Comparison of ENCODE assay signal across 23 cellular contexts in genomic region chr13:73633817-73634449, GRCh38.
"Had no signal": no experiment of that assay in that cellular context is flagged by ENCODE, and none has a peak within 500 bp of the region (broad histone marks: within the 10 kb centered on the region; RNA-seq: fewer than 3 reads in every experiment).

No MANE protein-coding gene starts in this region.

- H3K4me1 ChIP-seq: breast epithelium, right atrium auricular region, stomach, thyroid gland, upper lobe of left lung had no signal

- ATAC-seq: activated naive CD8-positive, alpha-beta T cell treated with anti-CD3 and anti-CD28 coated beads, Interleukin-2, amount 50 U/mL, for 24 hours; activated T-cell treated with anti-CD3 and anti-CD28 coated beads, Interleukin-2, amount 50 U/mL, for 4 hours; activated T-helper 17 cell treated with anti-CD3 and anti-CD28 coated beads, Interleukin-2, amount 50 U/mL, for 72 hours; heart left ventricle; left cardiac atrium; natural killer cell had no signal

- H3K9me3 ChIP-seq: breast epithelium, heart left ventricle, right atrium auricular region, stomach, thyroid gland, upper lobe of left lung had no signal

- H3K36me3 ChIP-seq: breast epithelium, heart left ventricle, right atrium auricular region, stomach, thyroid gland, upper lobe of left lung had no signal

- H3K4me3 ChIP-seq: breast epithelium, heart left ventricle, right atrium auricular region, smooth muscle cell, stomach, thyroid gland, upper lobe of left lung had no signal

- DNase-seq: activated CD4-positive, alpha-beta memory T cell treated with anti-CD3 and anti-CD28 coated beads, Interleukin-2, amount 10 ng/mL, durations not matched to agents 7 days and 5 days; activated CD4-positive, alpha-beta T cell treated with anti-CD3 and anti-CD28 coated beads for 1 hour; activated CD4-positive, alpha-beta T cell treated with anti-CD3 and anti-CD28 coated beads, Interleukin-2, amount 10 ng/mL, durations not matched to agents 7 days and 5 days; activated gamma-delta T cell treated with Interleukin-2 at 50 U/mL for 16 hours; activated naive CD8-positive, alpha-beta T cell treated with anti-CD3 and anti-CD28 coated beads, Interleukin-2, amount 50 U/mL, for 24 hours; activated T-cell treated with anti-CD3 and anti-CD28 coated beads, Interleukin-2, amount 50 U/mL, for 4 hours; amygdala; central memory CD4-positive, alpha-beta T cell; foreskin fibroblast; heart left ventricle; hypothalamus; left cardiac atrium; natural killer cell; stimulated activated CD4-positive, alpha-beta T cell treated with anti-CD3 and anti-CD28 coated beads, Interleukin-1b, Interleukin-23, amount 100 ng/mL, for 48 hours; stimulated activated CD4-positive, alpha-beta T cell treated with anti-CD3 and anti-CD28 coated beads, Interleukin-4, amount 100 ng/mL, for 4 hours; stimulated activated CD8-positive, alpha-beta memory T cell treated with anti-CD3 and anti-CD28 coated beads, Interleukin-4, amount 100 ng/mL, for 48 hours; stomach; thyroid gland; upper lobe of left lung had no signal

- H3K27ac ChIP-seq: breast epithelium, right atrium auricular region, stomach, thyroid gland, upper lobe of left lung had no signal

- H3K27me3 ChIP-seq: breast epithelium, heart left ventricle, right atrium auricular region, stomach, thyroid gland, upper lobe of left lung had no signal
